14 cellular contexts compared by ENCODE assay signal in the genomic region with DNA sequence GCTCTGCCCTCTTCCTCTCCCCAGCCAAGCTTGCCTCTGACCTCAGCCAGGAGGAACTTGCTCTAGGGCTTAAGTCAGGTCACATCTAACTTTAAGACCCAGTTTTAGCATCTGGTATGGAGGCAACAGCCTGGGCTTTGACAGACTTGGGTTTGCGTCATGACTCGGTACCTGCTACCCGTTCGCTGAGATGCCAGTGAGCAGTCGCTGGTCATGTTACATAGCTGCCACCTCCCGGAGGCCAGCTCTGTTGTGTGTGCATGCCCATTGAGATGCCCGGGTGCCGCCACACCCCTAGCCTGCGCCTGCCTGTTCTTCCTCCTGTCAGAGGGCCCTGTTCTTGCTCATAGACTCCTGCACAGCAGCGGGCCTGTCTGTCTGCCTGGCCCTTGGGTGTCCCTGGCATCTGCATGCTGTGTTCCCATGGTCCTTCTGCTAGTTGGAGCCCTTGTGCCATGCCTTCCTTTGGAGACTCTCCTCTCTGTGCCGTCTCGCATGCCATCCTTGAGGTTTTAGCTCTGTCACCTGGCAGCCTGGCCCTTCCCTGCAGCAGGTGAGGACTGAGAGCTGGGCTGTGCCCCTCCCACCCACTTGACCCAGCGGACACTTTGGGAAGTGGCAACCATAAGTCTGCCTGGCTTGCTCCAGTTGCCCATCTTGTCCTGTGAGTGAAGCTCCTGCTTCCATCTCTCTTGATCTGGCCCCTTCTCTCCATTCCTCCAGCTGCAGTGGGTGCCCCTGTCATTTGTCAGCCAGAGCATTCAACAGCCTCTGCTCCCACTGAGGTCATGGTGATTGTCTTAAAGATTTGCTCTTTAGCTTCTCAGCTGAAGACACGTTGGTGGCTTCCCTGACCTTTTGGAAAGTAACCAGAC. TPM values are rescaled to one million over a fixed set of nuclear protein-coding genes. Genes with fewer than 3 reads are reported as not detected.
DNase-seq lines count a peak whose midpoint lies in the region; ATAC-seq and TF ChIP-seq lines count a peak whose summit lies in the region.
"Had no signal": no experiment of that assay in that cellular context is flagged by ENCODE, and none has a peak within 500 bp of the region (broad histone marks: within the 10 kb centered on the region; RNA-seq: fewer than 3 reads in every experiment).

No MANE protein-coding gene starts in this region.

- H3K56ac ChIP-seq in IMR-90 (ENCODE audit: extremely low read depth, insufficient read depth, low read length), result no peak overlapping the region

- no peaks in the 10 kb centered on the region for H3K9me3 ChIP-seq in IMR-90 (ENCODE audit: control insufficient read depth, insufficient read depth, low read length)
- H3K9me3 ChIP-seq: BE2C had no signal

- TF ChIP-seq CTCF in IMR-90 (conservative IDR thresholded peaks at IDR 0.05; ENCODE audit: low read depth, low read length), result no peak
- TF ChIP-seq CTCF in coronary artery (IDR thresholded peaks at IDR 0.05), result no peak
- no peak for TF ChIP-seq CTCF in nephron (IDR thresholded peaks at IDR 0.05; ENCODE audit: unreplicated experiment in 3 of 3)

- H3K18ac ChIP-seq in IMR-90 (ENCODE audit: low read depth, low read length), result peak overlapping the region; percentile 30; the same call in 1 of the 2 replicates

- POLR2A ChIA-PET in IMR-90 (lab: Charles Lee; ENCODE audit: unreplicated experiment), result no interaction called here
- POLR2A ChIA-PET in naive thymus-derived CD8-positive, alpha-beta T cell (lab: Charles Lee), result no interaction called here

- H3K14ac ChIP-seq in IMR-90 (replicated peaks; ENCODE audit: low read depth, low read length), result peak overlapping the region; percentile 72

- H3K27ac ChIP-seq in ACC112 (ENCODE audit: low read depth, low read length) (peak overlapping the region; percentile 12; the same call in 1 of the 2 replicates), IMR-90 (ENCODE audit: insufficient read depth, low read length) (no peak overlapping the region; the same call in 1 of the 2 replicates), coronary artery (peak overlapping the region; percentile 8 to 79)

- 0 out of 2 replicates have a peak overlapping the region, but pooled peaks have one; percentile 30 for H2BK20ac ChIP-seq in IMR-90 (ENCODE audit: low read depth, low read length)

- intact Hi-C loops in IMR-90 (cut with micrococcal nuclease), result no loop called here

- H3K79me1 ChIP-seq in IMR-90 (ENCODE audit: low read depth in 1 of 2, low read length in 2 of 2), result peaks cover 60 to 89% of the 10 kb centered on the region in 2 experiments

- H3K27ac Mint-ChIP-seq in nephron, result peak overlapping the region; percentile 51 to 91 (median 61)
- no peak overlapping the region for H3K27ac Mint-ChIP-seq in naive thymus-derived CD8-positive, alpha-beta T cell
- H3K27ac Mint-ChIP-seq: activated CD8-positive, alpha-beta T cell treated with anti-CD3 and anti-CD28 coated beads for 36 hours had no signal

- peak overlapping the region; percentile 53 for H4K91ac ChIP-seq in IMR-90 (ENCODE audit: insufficient read depth, low read depth, low read length)

- no peak for TF ChIP-seq RAD21 in IMR-90 (IDR thresholded peaks at IDR 0.05; ENCODE audit: low read length)

- H2BK5ac ChIP-seq in IMR-90 (ENCODE audit: low read depth, low read length, poor library complexity, severe bottlenecking), result peak overlapping the region; percentile 36

- peak overlapping the region in 1 of 2 experiments; percentile 59; a peak in 1 of 4 replicates for H4K8ac ChIP-seq in IMR-90 (ENCODE audit: low read depth in 2 of 2, low read length in 2 of 2)

- H3K4me1 ChIP-seq in ACC112 (ENCODE audit: control insufficient read depth, insufficient read depth, low read length, unreplicated experiment) (peaks cover 92% of the 10 kb centered on the region), IMR-90 (ENCODE audit: control insufficient read depth, insufficient read depth, low read length) (peaks cover 72% of the 10 kb centered on the region)

- H4K5ac ChIP-seq in IMR-90 (ENCODE audit: low read depth, low read length), result peak overlapping the region; percentile 9; the same call in 1 of the 2 replicates

- no peaks in the 10 kb centered on the region for H3K36me3 Mint-ChIP-seq in nephron (ENCODE audit: low read depth)
- no peaks in the 10 kb centered on the region for H3K36me3 Mint-ChIP-seq in naive thymus-derived CD8-positive, alpha-beta T cell

- CTCF ChIA-PET in IMR-90 (lab: Yijun Ruan, JAX), result no interaction called here

- ATAC-seq in IMR-90 (ENCODE audit: low read depth), result no peak
- ATAC-seq in naive thymus-derived CD8-positive, alpha-beta T cell, result no peak
- ATAC-seq in HG03280 (IDR thresholded peaks at IDR 0.05; ENCODE audit: unreplicated experiment), result no peak
- no peak for ATAC-seq in GM18907 (IDR thresholded peaks at IDR 0.05; ENCODE audit: unreplicated experiment)
- ATAC-seq: activated CD8-positive, alpha-beta T cell treated with anti-CD3 and anti-CD28 coated beads for 36 hours had no signal

- H3K9ac ChIP-seq in IMR-90 (ENCODE audit: low read depth, low read length), result no peak overlapping the region

- H3K36me3 ChIP-seq in ACC112 (ENCODE audit: insufficient read depth, low read length), result no peaks in the 10 kb centered on the region
- no peaks in the 10 kb centered on the region for H3K36me3 ChIP-seq in IMR-90 (ENCODE audit: control insufficient read depth, insufficient read depth, low read length)
- H3K36me3 ChIP-seq: BE2C had no signal

- no peak for DNase-seq in IMR-90
- no peak for DNase-seq in coronary artery (ENCODE audit: low spot score)
- no peak for DNase-seq in naive thymus-derived CD8-positive, alpha-beta T cell
- DNase-seq in A172 (ENCODE audit: low spot score), result no peak
- DNase-seq: activated CD8-positive, alpha-beta T cell treated with anti-CD3 and anti-CD28 coated beads for 36 hours; activated naive CD4-positive, alpha-beta T cell treated with anti-CD3 and anti-CD28 coated beads, Interleukin-2, amount 50 U/mL, for 16 hours; BE2C; NCI-H1105 treated with DMSO at 0.1 percent for 48 hours; NCI-H774; T-helper 2 cell had no signal

- H3K27me3 Mint-ChIP-seq in nephron (ENCODE audit: low read depth), result no peaks in the 10 kb centered on the region
- H3K27me3 Mint-ChIP-seq in naive thymus-derived CD8-positive, alpha-beta T cell, result peaks cover 7 to 45% (median 26%) of the 10 kb centered on the region in 5 donors

- H3K4me3 Mint-ChIP-seq in nephron, result no peak overlapping the region
- no peak overlapping the region for H3K4me3 Mint-ChIP-seq in naive thymus-derived CD8-positive, alpha-beta T cell
- H3K4me3 Mint-ChIP-seq: activated CD8-positive, alpha-beta T cell treated with anti-CD3 and anti-CD28 coated beads for 36 hours had no signal

- H3K4me3 ChIP-seq in ACC112 (ENCODE audit: low read depth, low read length) (no peak overlapping the region), IMR-90 (ENCODE audit: insufficient read depth, low read depth, low read length) (no peak overlapping the region), coronary artery (peak overlapping the region; percentile 42)

- H2AFZ ChIP-seq in ACC112 (ENCODE audit: low read length, unreplicated experiment) (no peak overlapping the region), IMR-90 (replicated peaks; ENCODE audit: low read length, poor library complexity) (peak overlapping the region; percentile 6)

- no TSS peak for BruUV-seq in IMR-90 (replicated peaks; lab: Mats Ljungman, UMichigan)

- in situ Hi-C loops in IMR-90 (cut with MboI; ENCODE audit: low sequenced_read_pairs), result no loop called here

- peak overlapping the region; percentile 56 for H2AK9ac ChIP-seq in IMR-90 (replicated peaks; ENCODE audit: low read depth, low read length, poor library complexity)

- 99% methylated on average over 12 of the region's 14 CpGs; no CpG with 5 or more reads in 1 of the 2 experiments for WGBS in IMR-90 (ENCODE audit: extremely low coverage in 2 of 2, insufficient read length in 1 of 2), 2 experiments

- H3K4ac ChIP-seq in IMR-90 (ENCODE audit: low read depth, low read length), result peak overlapping the region; percentile 83

- H3K27me3 ChIP-seq in ACC112 (ENCODE audit: insufficient read depth, low read length) (no peaks in the 10 kb centered on the region), IMR-90 (ENCODE audit: control insufficient read depth, insufficient read depth, low read length) (no peaks in the 10 kb centered on the region)
- H3K27me3 ChIP-seq: BE2C had no signal

- peaks cover 82% of the 10 kb centered on the region for H3K4me1 Mint-ChIP-seq in nephron
- H3K4me1 Mint-ChIP-seq in naive thymus-derived CD8-positive, alpha-beta T cell, result peaks cover 0 to 6% (median 0%) of the 10 kb centered on the region in 4 donors

- dilution Hi-C loops in IMR-90 (cut with HindIII; ENCODE audit: low sequenced_read_pairs, unreplicated experiment), result no loop called here

- peak overlapping the region; percentile 96 for H2AK5ac ChIP-seq in IMR-90 (ENCODE audit: low read depth, low read length)

- peaks cover 83% of the 10 kb centered on the region for H3K79me2 ChIP-seq in ACC112 (ENCODE audit: control insufficient read depth, insufficient read depth, low read length, unreplicated experiment)

- no peak overlapping the region for H3K4me2 ChIP-seq in IMR-90 (ENCODE audit: low read depth, low read length)

- peak overlapping the region; percentile 63 for H3K23ac ChIP-seq in IMR-90 (ENCODE audit: low read depth, low read length)

- H2BK15ac ChIP-seq in IMR-90 (ENCODE audit: low read depth, low read length), result peak overlapping the region; percentile 90; the same call in 2 of the 3 replicates

- H2BK120ac ChIP-seq in IMR-90 (ENCODE audit: low read depth, low read length), result peak overlapping the region; percentile 80

- peaks cover 57% of the 10 kb centered on the region for H4K20me1 ChIP-seq in IMR-90 (ENCODE audit: insufficient read depth, low read length)

- TF ChIP-seq POLR2A in IMR-90 (IDR thresholded peaks at IDR 0.05; ENCODE audit: low read depth, low read length), result no peak

- H3K9me3 Mint-ChIP-seq in nephron, result no peaks in the 10 kb centered on the region
- H3K9me3 Mint-ChIP-seq in naive thymus-derived CD8-positive, alpha-beta T cell, result no peaks in the 10 kb centered on the region
- H3K9me3 Mint-ChIP-seq: activated CD8-positive, alpha-beta T cell treated with anti-CD3 and anti-CD28 coated beads for 36 hours had no signal

- H3K9me1 ChIP-seq in IMR-90 (ENCODE audit: insufficient read depth, low read length), result peaks cover 66% of the 10 kb centered on the region

TF ChIP-seq in IMR-90, 13 proteins besides CTCF, POLR2A, EP300 and RAD21 (continues in another document):
- no peak for TF ChIP-seq NFE2L2 (IDR thresholded peaks at IDR 0.05; ENCODE audit: low read depth, low read length)
- TF ChIP-seq CHD1 (IDR thresholded peaks at IDR 0.05; ENCODE audit: low read depth, low read length), result no peak
- no peak for TF ChIP-seq MAZ (IDR thresholded peaks at IDR 0.05; ENCODE audit: borderline replicate concordance, low read depth, low read length)
- TF ChIP-seq MAFK (IDR thresholded peaks at IDR 0.05; ENCODE audit: low read depth, low read length), result no peak
- TF ChIP-seq BHLHE40 (IDR thresholded peaks at IDR 0.05; ENCODE audit: low read depth, low read length), result no peak

RNA-seq across cellular contexts. Expression of gene ASAP2, which starts 24.9 kb away (rescaled TPM):
- 19.7 and 26.9 TPM in 2 replicates for total RNA-seq in IMR-90 (2012; rRNA removed)
- 25.0 and 28.1 TPM in 2 replicates for polyA plus RNA-seq in IMR-90 (2012; rRNA removed)
- polyA plus RNA-seq in IMR-90 (2012; cell fraction: cytosol; rRNA removed), result 10.0 and 11.4 TPM in 2 replicates
- 23.8 and 56.1 TPM in 2 replicates for polyA plus RNA-seq in IMR-90 (2012; cell fraction: nucleus; rRNA removed; ENCODE audit: low replicate concordance)
- not detected for total RNA-seq in naive thymus-derived CD8-positive, alpha-beta T cell
- polyA plus RNA-seq in naive thymus-derived CD8-positive, alpha-beta T cell, result not detected
- 20.4 and 24.4 TPM in 2 replicates for total RNA-seq in A172 (2014; rRNA removed; shearing (Covaris generic))
- total RNA-seq: activated CD8-positive, alpha-beta T cell treated with anti-CD3 and anti-CD28 coated beads for 36 hours had no signal

Comparison
In these comparisons a context has a peak if more than half of its experiments do, and no peak if none do; other contexts are left out.
1. H3K27ac Mint-ChIP-seq: peak in nephron (3 of 3); none in naive thymus-derived CD8-positive, alpha-beta T cell (0 of 10).
2. RNA of gene ASAP2, which starts 24.9 kb away (total RNA-seq): 20.4 to 24.4 TPM in A172 and 19.7 to 26.9 TPM in IMR-90; not detected in naive thymus-derived CD8-positive, alpha-beta T cell; every median in the first group is over 10 times any median in the second.